9 cellular contexts compared by ENCODE assay signal in genomic region chr5:75349663-75350062, GRCh38.
"Had no signal": no experiment of that assay in that cellular context is flagged by ENCODE, and none has a peak within 500 bp of the region (broad histone marks: within the 10 kb centered on the region; RNA-seq: fewer than 3 reads in every experiment).

No MANE protein-coding gene starts in this region.

- H3K27me3 Mint-ChIP-seq: IgD-negative memory B cell had no signal

- ATAC-seq: HCT116 had no signal

- H3K9me3 Mint-ChIP-seq: HFFc6, IgD-negative memory B cell had no signal

- H3K4me3 Mint-ChIP-seq: HFFc6, IgD-negative memory B cell had no signal

- FAIRE-seq: HTR-8/SVneo had no signal

- H2AFZ ChIP-seq: GM23248 had no signal

- H3K9me3 ChIP-seq: HAP-1 had no signal

- H3K4me1 ChIP-seq: HAP-1 had no signal

- H3K27ac ChIP-seq: GM23248 had no signal

- H3K9ac ChIP-seq: GM23248 had no signal

- H3K27ac Mint-ChIP-seq: HFFc6, IgD-negative memory B cell had no signal

- H3K4me3 ChIP-seq: GM23248, HAP-1 had no signal

- DNase-seq: GM23248, GOT3, H7, HFFc6, KBM-7 had no signal
